In the genomic region with DNA sequence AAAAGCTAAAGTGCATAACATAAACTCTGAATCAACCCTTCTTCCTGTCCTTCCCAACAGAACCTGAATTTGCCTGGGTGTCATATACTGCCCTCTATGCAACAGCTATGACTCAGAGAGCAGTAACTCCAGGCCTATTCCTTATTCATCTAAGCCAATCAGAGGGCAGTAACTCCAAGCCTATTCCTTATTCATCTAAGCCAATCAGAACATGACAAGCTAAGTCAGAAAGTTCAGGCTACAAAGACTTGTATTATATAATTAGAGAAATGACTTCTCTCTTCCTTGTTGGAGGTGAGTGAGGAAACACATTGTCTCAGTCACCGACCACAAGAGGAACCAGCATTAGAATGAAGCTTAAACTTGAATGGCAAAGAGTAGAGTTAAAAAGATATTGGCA, we compare ENCODE assay signal across 1 cellular context.
TF ChIP-seq lines count a peak whose summit lies in the region.

No MANE protein-coding gene starts in this region.

TF ChIP-seq in K562, 482 proteins besides CTCF, POLR2A, EP300 and RAD21 (continued from another document):
- no peak for TF ChIP-seq NR4A1 (CRISPR knock-in tag; IDR thresholded peaks at IDR 0.05)
- TF ChIP-seq NR4A1 (tag; IDR thresholded peaks at IDR 0.05), result no peak
- TF ChIP-seq YY1 (IDR thresholded peaks at IDR 0.05; ENCODE audit: borderline replicate concordance in 1 of 3, control insufficient read depth in 1 of 3, extremely low read depth in 1 of 3, insufficient read depth in 3 of 3, insufficient read length in 1 of 3, insufficient replicate concordance in 2 of 3, low read depth in 1 of 3, low read length in 2 of 3), result no peak
- TF ChIP-seq L3MBTL2 (IDR thresholded peaks at IDR 0.05), result no peak
